In the genomic region with DNA sequence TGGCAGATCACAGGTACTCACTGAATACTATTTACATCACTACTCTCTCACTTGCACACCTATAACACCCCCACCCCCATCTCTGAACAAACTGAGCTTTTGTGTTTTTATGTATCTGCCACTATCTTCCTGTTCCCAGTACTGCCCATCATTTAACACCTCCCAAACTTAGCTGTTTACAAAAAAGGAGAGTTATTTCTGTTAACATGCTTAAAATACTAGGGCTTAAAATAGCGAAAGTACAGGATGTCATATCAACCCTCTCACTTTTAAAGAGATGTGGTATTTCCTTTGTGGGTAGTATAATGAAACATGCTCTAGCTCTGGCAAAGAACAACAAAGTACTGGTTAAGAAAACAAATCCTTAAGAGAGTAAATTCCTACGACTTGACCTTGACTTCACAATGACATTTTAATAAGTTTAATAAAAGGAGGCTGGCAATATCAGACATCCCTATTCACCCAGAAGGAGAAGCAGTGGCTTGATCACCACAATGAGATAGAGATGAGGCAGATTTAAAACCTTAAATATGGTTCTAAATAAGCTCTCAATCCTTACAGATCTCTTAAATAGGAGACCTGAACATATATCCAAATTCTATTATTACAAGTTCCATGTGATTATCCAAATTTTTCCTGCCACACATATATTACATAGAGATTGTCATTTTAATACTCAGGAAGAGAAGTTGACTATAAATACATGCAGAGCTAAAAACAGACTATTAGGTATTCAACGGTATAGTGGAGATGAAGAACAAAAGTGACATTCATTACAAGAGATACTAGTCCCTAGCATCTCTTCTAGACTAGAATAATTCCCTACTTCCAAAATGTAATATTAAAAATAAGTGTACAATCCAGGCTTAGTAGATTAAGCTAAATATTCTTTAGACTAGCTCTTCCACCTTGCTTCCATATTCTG, we compare ENCODE assay signal across 1 cellular context.
TF ChIP-seq lines count a peak whose summit lies in the region.

No MANE protein-coding gene starts in this region.

TF ChIP-seq in GM23338, 12 proteins besides CTCF, POLR2A, EP300 and RAD21 (continued from another document):
- TF ChIP-seq, protein P1, sequence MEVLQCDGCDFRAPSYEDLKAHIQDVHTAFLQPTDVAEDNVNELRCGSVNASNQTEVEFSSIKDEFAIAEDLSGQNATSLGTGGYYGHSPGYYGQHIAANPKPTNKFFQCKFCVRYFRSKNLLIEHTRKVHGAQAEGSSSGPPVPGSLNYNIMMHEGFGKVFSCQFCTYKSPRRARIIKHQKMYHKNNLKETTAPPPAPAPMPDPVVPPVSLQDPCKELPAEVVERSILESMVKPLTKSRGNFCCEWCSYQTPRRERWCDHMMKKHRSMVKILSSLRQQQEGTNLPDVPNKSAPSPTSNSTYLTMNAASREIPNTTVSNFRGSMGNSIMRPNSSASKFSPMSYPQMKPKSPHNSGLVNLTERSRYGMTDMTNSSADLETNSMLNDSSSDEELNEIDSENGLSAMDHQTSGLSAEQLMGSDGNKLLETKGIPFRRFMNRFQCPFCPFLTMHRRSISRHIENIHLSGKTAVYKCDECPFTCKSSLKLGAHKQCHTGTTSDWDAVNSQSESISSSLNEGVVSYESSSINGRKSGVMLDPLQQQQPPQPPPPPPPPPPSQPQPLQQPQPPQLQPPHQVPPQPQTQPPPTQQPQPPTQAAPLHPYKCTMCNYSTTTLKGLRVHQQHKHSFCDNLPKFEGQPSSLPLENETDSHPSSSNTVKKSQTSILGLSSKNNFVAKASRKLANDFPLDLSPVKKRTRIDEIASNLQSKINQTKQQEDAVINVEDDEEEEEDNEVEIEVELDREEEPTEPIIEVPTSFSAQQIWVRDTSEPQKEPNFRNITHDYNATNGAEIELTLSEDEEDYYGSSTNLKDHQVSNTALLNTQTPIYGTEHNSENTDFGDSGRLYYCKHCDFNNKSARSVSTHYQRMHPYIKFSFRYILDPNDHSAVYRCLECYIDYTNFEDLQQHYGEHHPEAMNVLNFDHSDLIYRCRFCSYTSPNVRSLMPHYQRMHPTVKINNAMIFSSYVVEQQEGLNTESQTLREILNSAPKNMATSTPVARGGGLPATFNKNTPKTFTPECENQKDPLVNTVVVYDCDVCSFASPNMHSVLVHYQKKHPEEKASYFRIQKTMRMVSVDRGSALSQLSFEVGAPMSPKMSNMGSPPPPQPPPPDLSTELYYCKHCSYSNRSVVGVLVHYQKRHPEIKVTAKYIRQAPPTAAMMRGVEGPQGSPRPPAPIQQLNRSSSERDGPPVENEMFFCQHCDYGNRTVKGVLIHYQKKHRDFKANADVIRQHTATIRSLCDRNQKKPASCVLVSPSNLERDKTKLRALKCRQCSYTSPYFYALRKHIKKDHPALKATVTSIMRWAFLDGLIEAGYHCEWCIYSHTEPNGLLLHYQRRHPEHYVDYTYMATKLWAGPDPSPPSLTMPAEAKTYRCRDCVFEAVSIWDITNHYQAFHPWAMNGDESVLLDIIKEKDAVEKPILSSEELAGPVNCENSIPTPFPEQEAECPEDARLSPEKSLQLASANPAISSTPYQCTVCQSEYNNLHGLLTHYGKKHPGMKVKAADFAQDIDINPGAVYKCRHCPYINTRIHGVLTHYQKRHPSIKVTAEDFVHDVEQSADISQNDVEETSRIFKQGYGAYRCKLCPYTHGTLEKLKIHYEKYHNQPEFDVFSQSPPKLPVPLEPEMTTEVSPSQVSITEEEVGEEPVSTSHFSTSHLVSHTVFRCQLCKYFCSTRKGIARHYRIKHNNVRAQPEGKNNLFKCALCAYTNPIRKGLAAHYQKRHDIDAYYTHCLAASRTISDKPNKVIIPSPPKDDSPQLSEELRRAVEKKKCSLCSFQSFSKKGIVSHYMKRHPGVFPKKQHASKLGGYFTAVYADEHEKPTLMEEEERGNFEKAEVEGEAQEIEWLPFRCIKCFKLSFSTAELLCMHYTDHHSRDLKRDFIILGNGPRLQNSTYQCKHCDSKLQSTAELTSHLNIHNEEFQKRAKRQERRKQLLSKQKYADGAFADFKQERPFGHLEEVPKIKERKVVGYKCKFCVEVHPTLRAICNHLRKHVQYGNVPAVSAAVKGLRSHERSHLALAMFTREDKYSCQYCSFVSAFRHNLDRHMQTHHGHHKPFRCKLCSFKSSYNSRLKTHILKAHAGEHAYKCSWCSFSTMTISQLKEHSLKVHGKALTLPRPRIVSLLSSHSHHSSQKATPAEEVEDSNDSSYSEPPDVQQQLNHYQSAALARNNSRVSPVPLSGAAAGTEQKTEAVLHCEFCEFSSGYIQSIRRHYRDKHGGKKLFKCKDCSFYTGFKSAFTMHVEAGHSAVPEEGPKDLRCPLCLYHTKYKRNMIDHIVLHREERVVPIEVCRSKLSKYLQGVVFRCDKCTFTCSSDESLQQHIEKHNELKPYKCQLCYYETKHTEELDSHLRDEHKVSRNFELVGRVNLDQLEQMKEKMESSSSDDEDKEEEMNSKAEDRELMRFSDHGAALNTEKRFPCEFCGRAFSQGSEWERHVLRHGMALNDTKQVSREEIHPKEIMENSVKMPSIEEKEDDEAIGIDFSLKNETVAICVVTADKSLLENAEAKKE (CRISPR knock-in tag; IDR thresholded peaks at IDR 0.05) = no peak
- no peak for TF ChIP-seq ZNF114 (CRISPR knock-in tag; IDR thresholded peaks at IDR 0.05)
- no peak for TF ChIP-seq REST (IDR thresholded peaks at IDR 0.05; ENCODE audit: unreplicated experiment)
- no peak for TF ChIP-seq EZH2 (IDR thresholded peaks at IDR 0.05; ENCODE audit: low read depth, unreplicated experiment)
- no peak for TF ChIP-seq ETS1 (IDR thresholded peaks at IDR 0.05)
- no peak for TF ChIP-seq CREB1 (CRISPR knock-in tag; IDR thresholded peaks at IDR 0.05; ENCODE audit: low read depth)
- TF ChIP-seq STAT1 (IDR thresholded peaks at IDR 0.05; ENCODE audit: unreplicated experiment) = no peak
- TF ChIP-seq JUNB (IDR thresholded peaks at IDR 0.05; ENCODE audit: unreplicated experiment) = no peak
- TF ChIP-seq EZH2phosphoT487 (IDR thresholded peaks at IDR 0.05; ENCODE audit: unreplicated experiment) = no peak
- no peak for TF ChIP-seq POLR2AphosphoS5 (IDR thresholded peaks at IDR 0.05; ENCODE audit: low read depth)
